Comparison of ENCODE assay signal across 8 cellular contexts in the genomic region with DNA sequence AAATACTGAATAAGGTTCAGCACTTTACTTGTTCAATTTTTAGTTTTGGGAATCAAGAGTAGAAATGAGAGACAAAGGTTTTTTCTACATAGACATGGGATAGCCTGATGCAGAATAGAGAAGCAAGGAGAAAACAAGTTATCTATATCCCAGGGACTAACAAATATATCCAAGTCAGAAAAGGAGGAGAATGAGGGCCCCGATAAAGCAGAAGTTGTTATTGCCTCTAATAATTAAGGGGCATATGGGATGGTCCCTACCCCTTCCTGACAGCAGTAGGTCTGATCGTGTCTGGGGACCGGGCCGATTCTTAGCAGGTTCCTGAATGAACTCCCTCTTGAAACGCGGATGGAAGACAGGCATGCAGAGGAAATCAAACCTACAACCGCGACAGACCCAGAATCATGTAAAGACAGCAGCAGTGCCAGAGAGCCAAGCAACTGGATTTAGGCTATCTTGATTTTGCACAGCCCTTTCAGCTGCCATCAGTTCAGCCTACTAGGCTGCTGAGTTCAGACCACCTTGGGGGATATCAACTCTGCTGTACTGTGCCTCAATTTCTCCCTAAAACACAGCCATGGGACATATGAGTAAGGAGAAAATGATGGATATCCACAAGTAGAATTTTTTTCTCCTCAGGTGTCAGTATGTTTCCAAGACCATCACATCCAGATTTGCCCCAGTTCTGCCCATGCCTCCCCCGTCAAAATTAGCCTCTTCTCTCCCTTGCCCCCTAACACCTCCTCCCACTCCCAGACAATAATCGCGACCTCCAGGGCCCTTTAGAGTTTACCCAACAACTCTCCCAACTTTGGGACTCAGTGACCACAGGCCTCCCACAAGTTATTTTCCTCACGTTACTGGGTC.
DNase-seq lines count a peak whose midpoint lies in the region; TF ChIP-seq lines count a peak whose summit lies in the region.

No MANE protein-coding gene starts in this region.

- TF ChIP-seq CTCF in OCI-LY1 (IDR thresholded peaks at IDR 0.05; ENCODE audit: low read length) (no peak), parathyroid adenoma (IDR thresholded peaks at IDR 0.05) (no peak)

- H4K20me1 ChIP-seq in OCI-LY1 (ENCODE audit: insufficient read depth, low read length) = no peaks in the 10 kb centered on the region

- peak overlapping the region; percentile 97 for H3K4me3 ChIP-seq in OCI-LY1 (ENCODE audit: low read depth, low read length, poor library complexity, severe bottlenecking)
- H3K4me3 ChIP-seq in parathyroid adenoma (ENCODE audit: low read depth, low read length) = peak overlapping the region; percentile 77

- H3F3A ChIP-seq in OCI-LY1 (ENCODE audit: insufficient read depth, low read length) = no peaks in the 10 kb centered on the region

- H3K4me1 ChIP-seq in OCI-LY1 (ENCODE audit: insufficient read depth, low read length, severe bottlenecking) (peaks cover 36% of the 10 kb centered on the region), parathyroid adenoma (peaks cover 7% of the 10 kb centered on the region)

- H3K4me2 ChIP-seq in OCI-LY1 (ENCODE audit: low read length) (peak overlapping the region; percentile 91), parathyroid adenoma (ENCODE audit: low read length) (peak overlapping the region; percentile 46)

- DNase-seq in EH (ENCODE audit: low read depth) = peak; percentile 13
- peak; percentile 50 to 58 for DNase-seq in erythroblast (lab: John Stamatoyannopoulos, UW)
- DNase-seq in NCI-H2196 (lab: John Stamatoyannopoulos, UW; ENCODE audit: unreplicated experiment) = no peak
- DNase-seq in DMS79 (lab: John Stamatoyannopoulos, UW) = no peak
- no peak for DNase-seq in NCI-H345 treated with DMSO at 0.1 percent for 48 hours (lab: John Stamatoyannopoulos, UW; ENCODE audit: unreplicated experiment)
- no peak for DNase-seq in retina

- H3K27ac ChIP-seq in OCI-LY1 (ENCODE audit: low read depth, low read length, poor library complexity, severe bottlenecking) (peak overlapping the region; percentile 59), parathyroid adenoma (peak overlapping the region; percentile 80)

- no peak overlapping the region for H2AFZ ChIP-seq in OCI-LY1 (ENCODE audit: low read length)
- peak overlapping the region; percentile 96 for H2AFZ ChIP-seq in parathyroid adenoma

- H3K79me2 ChIP-seq in OCI-LY1 (ENCODE audit: insufficient read depth, low read length) = peaks cover 12% of the 10 kb centered on the region
- H3K79me2 ChIP-seq in parathyroid adenoma = no peaks in the 10 kb centered on the region

- TF ChIP-seq POLR2A in erythroblast (IDR thresholded peaks at IDR 0.05; ENCODE audit: low read length) = no peak

- peak overlapping the region; percentile 96 for H3K9ac ChIP-seq in OCI-LY1 (ENCODE audit: low read length)
- peak overlapping the region; percentile 91 for H3K9ac ChIP-seq in parathyroid adenoma

- peaks cover 37% of the 10 kb centered on the region for H3K36me3 ChIP-seq in OCI-LY1 (ENCODE audit: insufficient read depth, low read length)
- H3K36me3 ChIP-seq in parathyroid adenoma (ENCODE audit: control insufficient read depth, insufficient read depth, low read length) = no peaks in the 10 kb centered on the region

- no peaks in the 10 kb centered on the region for H3K9me3 ChIP-seq in OCI-LY1 (ENCODE audit: low read length)
- H3K9me3 ChIP-seq in parathyroid adenoma (ENCODE audit: control insufficient read depth, low read length) = no peaks in the 10 kb centered on the region

- H3K27me3 ChIP-seq in OCI-LY1 (ENCODE audit: insufficient read depth, low read length) (no peaks in the 10 kb centered on the region), parathyroid adenoma (ENCODE audit: control insufficient read depth, insufficient read depth, low read length) (no peaks in the 10 kb centered on the region)

- H3K9me2 ChIP-seq in OCI-LY1 (ENCODE audit: low read depth, low read length) = no peaks in the 10 kb centered on the region

Comparison
In these comparisons a context has a peak if more than half of its experiments do, and no peak if none do; other contexts are left out.
1. DNase-seq: peak in EH (single experiment) and erythroblast (2 of 2); none in NCI-H2196 (single experiment), DMS79 (single experiment), NCI-H345 treated with DMSO at 0.1 percent for 48 hours (single experiment) and retina (single experiment).